Comparison of ENCODE assay signal across 8 cellular contexts in genomic region chr4:153497091-153497531, GRCh38. TPM values are rescaled to one million over a fixed set of nuclear protein-coding genes. Genes with fewer than 3 reads are reported as not detected.
DNase-seq lines count a peak whose midpoint lies in the region; ATAC-seq, FAIRE-seq and TF ChIP-seq lines count a peak whose summit lies in the region.
"Had no signal": no experiment of that assay in that cellular context is flagged by ENCODE, and none has a peak within 500 bp of the region (broad histone marks: within the 10 kb centered on the region; RNA-seq: fewer than 3 reads in every experiment).

No MANE protein-coding gene starts in this region.

- no peaks in the 10 kb centered on the region for H3K27me3 Mint-ChIP-seq in astrocyte (ENCODE audit: low read depth, unreplicated experiment)

- H2AFZ ChIP-seq in astrocyte (ENCODE audit: low read depth, low read length): no peak overlapping the region

- H3K9me3 ChIP-seq in KOPT-K1 (ENCODE audit: insufficient read depth, low read length, poor library complexity, severe bottlenecking) (no peaks in the 10 kb centered on the region), astrocyte (ENCODE audit: insufficient read depth, low read depth, low read length) (no peaks in the 10 kb centered on the region)

- H3K4me2 ChIP-seq in astrocyte (ENCODE audit: low read length): peak overlapping the region; percentile 77

- no peak overlapping the region for H3K9ac ChIP-seq in astrocyte (ENCODE audit: low read length)

- H4K20me1 ChIP-seq in astrocyte (ENCODE audit: insufficient read depth, low read length): peaks cover 4% of the 10 kb centered on the region

- TF ChIP-seq CTCF in astrocyte (IDR thresholded peaks at IDR 0.05; ENCODE audit: insufficient read depth, low read depth, low read length) (no peak), omental fat pad (IDR thresholded peaks at IDR 0.05) (no peak)

- H3K4me1 Mint-ChIP-seq in astrocyte (ENCODE audit: low read depth, unreplicated experiment): peaks cover 34% of the 10 kb centered on the region

- peak overlapping the region; percentile 9 for H3K27ac ChIP-seq in KOPT-K1 (ENCODE audit: low read depth, low read length, poor library complexity, severe bottlenecking)
- peak overlapping the region; percentile 72 for H3K27ac ChIP-seq in astrocyte (ENCODE audit: low read depth, low read length)

- no peaks in the 10 kb centered on the region for H3K9me3 Mint-ChIP-seq in astrocyte (ENCODE audit: unreplicated experiment)

- H3K36me3 Mint-ChIP-seq in astrocyte (ENCODE audit: low read depth, unreplicated experiment): peaks cover 9% of the 10 kb centered on the region

- peak; percentile 45 for DNase-seq in astrocyte (ENCODE audit: low read depth)
- DNase-seq in omental fat pad (ENCODE audit: low spot score): no peak
- no peak for DNase-seq in NCI-H526 (lab: John Stamatoyannopoulos, UW)
- no peak for DNase-seq in NCI-H146 (lab: John Stamatoyannopoulos, UW)
- DNase-seq in NAMALWA (ENCODE audit: low spot score): no peak

- H3K36me3 ChIP-seq in KOPT-K1 (ENCODE audit: insufficient read depth, low read length) (peaks cover 65% of the 10 kb centered on the region), astrocyte (ENCODE audit: insufficient read depth, low read length) (no peaks in the 10 kb centered on the region)

- H3K79me2 ChIP-seq in astrocyte (ENCODE audit: insufficient read depth, low read length): peaks cover 13% of the 10 kb centered on the region

- FAIRE-seq in astrocyte (lab: Jason Lieb, UNC): no peak

- no peak overlapping the region for H3K4me3 Mint-ChIP-seq in astrocyte (ENCODE audit: unreplicated experiment)

- H3K27me3 ChIP-seq in astrocyte (ENCODE audit: insufficient read depth, low read length): no peaks in the 10 kb centered on the region

- H3K4me1 ChIP-seq in astrocyte (ENCODE audit: insufficient read depth, low read length): peaks cover 24% of the 10 kb centered on the region

- H3K4me3 ChIP-seq in astrocyte (ENCODE audit: insufficient read depth, low read depth, low read length): no peak overlapping the region

- peak overlapping the region; percentile 87 for H3K27ac Mint-ChIP-seq in astrocyte (ENCODE audit: unreplicated experiment)

- peak; percentile 35 for ATAC-seq in GM21360 (IDR thresholded peaks at IDR 0.05; ENCODE audit: unreplicated experiment)
- ATAC-seq in omental fat pad (ENCODE audit: low FRiP score): peak; percentile 52
- ATAC-seq: Panc1 had no signal

RNA-seq across cellular contexts. Expression of gene TMEM131L, which starts 31.0 kb away (rescaled TPM):
- total RNA-seq in astrocyte: 18.3 and 18.6 TPM in 2 replicates
- total RNA-seq in omental fat pad: 10 to 100 TPM; 17.7 to 43.9 (median 24.8) TPM
